ENCODE assay signal across 8 cellular contexts in the genomic region with DNA sequence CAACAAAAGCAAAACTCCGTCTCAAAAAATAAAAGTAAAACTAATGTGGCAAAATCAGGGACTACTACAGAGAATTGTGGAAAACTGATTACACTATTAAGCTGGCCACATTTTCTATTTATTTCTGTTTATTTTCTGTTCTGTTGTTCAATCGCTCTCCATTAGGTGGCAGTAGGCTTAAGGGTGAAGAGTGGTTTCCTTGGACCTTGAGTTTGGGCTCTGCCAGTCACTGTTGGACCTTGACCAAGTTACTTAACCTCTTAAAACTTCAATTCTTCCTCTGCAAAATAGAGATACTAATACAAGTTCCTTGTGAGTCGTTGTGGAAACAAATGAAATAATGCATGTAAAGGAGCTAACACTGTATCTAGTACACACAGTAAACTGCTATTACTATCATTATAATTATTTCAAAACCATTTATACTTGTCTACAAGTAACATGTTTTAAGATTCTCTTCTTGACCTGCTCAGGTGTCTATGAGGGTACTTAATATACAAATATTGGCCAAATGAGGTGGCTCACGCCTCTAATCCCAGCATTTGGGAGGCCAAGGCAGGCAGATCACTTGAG. TPM values are rescaled to one million over a fixed set of nuclear protein-coding genes. Genes with fewer than 3 reads are reported as not detected.
DNase-seq lines count a peak whose midpoint lies in the region; ATAC-seq and FAIRE-seq lines count a peak whose summit lies in the region.

No MANE protein-coding gene starts in this region.

- no peaks in the 10 kb centered on the region for H3K9me3 Mint-ChIP-seq in activated naive CD8-positive, alpha-beta T cell treated with anti-CD3 and anti-CD28 coated beads for 36 hours
- no peaks in the 10 kb centered on the region for H3K9me3 Mint-ChIP-seq in activated naive CD8-positive, alpha-beta T cell treated with anti-CD3 and anti-CD28 coated beads, Interleukin-2, amount 50 U/mL, for 24 hours

- H3K36me3 Mint-ChIP-seq in activated naive CD8-positive, alpha-beta T cell treated with anti-CD3 and anti-CD28 coated beads for 36 hours: peaks cover 2% of the 10 kb centered on the region
- peaks cover 10% of the 10 kb centered on the region for H3K36me3 Mint-ChIP-seq in activated naive CD8-positive, alpha-beta T cell treated with anti-CD3 and anti-CD28 coated beads, Interleukin-2, amount 50 U/mL, for 24 hours (ENCODE audit: low read depth)

- H3K4me1 Mint-ChIP-seq in activated naive CD8-positive, alpha-beta T cell treated with anti-CD3 and anti-CD28 coated beads for 36 hours: peaks cover 7% of the 10 kb centered on the region
- peaks cover 2% of the 10 kb centered on the region for H3K4me1 Mint-ChIP-seq in activated naive CD8-positive, alpha-beta T cell treated with anti-CD3 and anti-CD28 coated beads, Interleukin-2, amount 50 U/mL, for 24 hours

- no peaks in the 10 kb centered on the region for H3K27me3 Mint-ChIP-seq in activated naive CD8-positive, alpha-beta T cell treated with anti-CD3 and anti-CD28 coated beads for 36 hours
- no peaks in the 10 kb centered on the region for H3K27me3 Mint-ChIP-seq in activated naive CD8-positive, alpha-beta T cell treated with anti-CD3 and anti-CD28 coated beads, Interleukin-2, amount 50 U/mL, for 24 hours

- H3K27ac Mint-ChIP-seq in activated naive CD8-positive, alpha-beta T cell treated with anti-CD3 and anti-CD28 coated beads for 36 hours: peak overlapping the region; percentile 20
- no peak overlapping the region for H3K27ac Mint-ChIP-seq in activated naive CD8-positive, alpha-beta T cell treated with anti-CD3 and anti-CD28 coated beads, Interleukin-2, amount 50 U/mL, for 24 hours

- FAIRE-seq in frontal cortex (lab: Jason Lieb, UNC): peak; percentile 8

- DNase-seq in activated naive CD8-positive, alpha-beta T cell treated with anti-CD3 and anti-CD28 coated beads for 36 hours: no peak
- DNase-seq in activated naive CD8-positive, alpha-beta T cell treated with anti-CD3 and anti-CD28 coated beads, Interleukin-2, amount 50 U/mL, for 24 hours: no peak
- DNase-seq in SW 1271 (lab: John Stamatoyannopoulos, UW) (peak; percentile 11 to 32), frontal cortex (ENCODE audit: low spot score in 2 of 2) (peak in 1 of 2 donors; percentile 33), pons (ENCODE audit: low spot score) (peak; percentile 81)

- no peak for ATAC-seq in activated naive CD8-positive, alpha-beta T cell treated with anti-CD3 and anti-CD28 coated beads, Interleukin-2, amount 50 U/mL, for 24 hours
- ATAC-seq in HG03378 (IDR thresholded peaks at IDR 0.05; ENCODE audit: unreplicated experiment) (peak; percentile 77), HG02763 (IDR thresholded peaks at IDR 0.05; ENCODE audit: unreplicated experiment) (no peak), GM19463 (IDR thresholded peaks at IDR 0.05; ENCODE audit: unreplicated experiment) (no peak)

- no peak overlapping the region for H3K4me3 Mint-ChIP-seq in activated naive CD8-positive, alpha-beta T cell treated with anti-CD3 and anti-CD28 coated beads for 36 hours
- no peak overlapping the region for H3K4me3 Mint-ChIP-seq in activated naive CD8-positive, alpha-beta T cell treated with anti-CD3 and anti-CD28 coated beads, Interleukin-2, amount 50 U/mL, for 24 hours

RNA-seq across cellular contexts. Expression of a gene that starts 15.2 kb away (rescaled TPM):
- 10 to 100 TPM; 18.2 to 18.7 TPM for total RNA-seq in activated naive CD8-positive, alpha-beta T cell treated with anti-CD3 and anti-CD28 coated beads for 36 hours
- total RNA-seq in frontal cortex: 52.6 TPM

RNA-seq across cellular contexts. Expression of a gene that starts 46.6 kb away (rescaled TPM):
- total RNA-seq in activated naive CD8-positive, alpha-beta T cell treated with anti-CD3 and anti-CD28 coated beads for 36 hours: 10 to 100 TPM; 13.4 to 13.6 TPM
- 20.8 TPM for total RNA-seq in frontal cortex

RNA-seq across cellular contexts. Expression of a gene that starts 53.1 kb away (rescaled TPM):
- not detected for total RNA-seq in activated naive CD8-positive, alpha-beta T cell treated with anti-CD3 and anti-CD28 coated beads for 36 hours
- total RNA-seq in frontal cortex: 0.41 TPM

Comparison
In these comparisons a context has a peak if more than half of its experiments do, and no peak if none do; other contexts are left out.
1. DNase-seq: peak in SW 1271 (2 of 2) and pons (single experiment); none in activated naive CD8-positive, alpha-beta T cell treated with anti-CD3 and anti-CD28 coated beads for 36 hours (single experiment) and activated naive CD8-positive, alpha-beta T cell treated with anti-CD3 and anti-CD28 coated beads, Interleukin-2, amount 50 U/mL, for 24 hours (single experiment).